In genomic region chr10:64409349-64409748, GRCh38 we compare ENCODE assay signal across 37 cellular contexts.
"Had no signal": no experiment of that assay in that cellular context is flagged by ENCODE, and none has a peak within 500 bp of the region (broad histone marks: within the 10 kb centered on the region; RNA-seq: fewer than 3 reads in every experiment).

No MANE protein-coding gene starts in this region.

- FAIRE-seq: astrocyte, TTC549 had no signal

- H3K9me3 Mint-ChIP-seq: activated B cell treated with CpG ODN at 0.5 μM for 24 hours; activated CD4-positive, alpha-beta memory T cell treated with anti-CD3 and anti-CD28 coated beads for 36 hours; activated CD4-positive, alpha-beta T cell treated with anti-CD3 and anti-CD28 coated beads, Interleukin-2, amount 10 ng/mL, durations not matched to agents 24 days and 14 days; activated naive CD8-positive, alpha-beta T cell treated with anti-CD3 and anti-CD28 coated beads for 36 hours; activated T-cell treated with anti-CD3 and anti-CD28 coated beads, Interleukin-2, amount 50 U/mL, for 4 hours; activated T-helper 1 cell treated with anti-CD3 and anti-CD28 coated beads, Interleukin-12 subunit alpha, Interleukin-12 subunit beta, Interleukin-2, Interleukin-4 antibody, amounts not matched to agents 30 ng/mL and 10 ng/mL and 1 ng/mL, durations not matched to agents 14 hours and 24 hours and 36 hours; T-helper 1 cell treated with Interleukin-12 subunit alpha and Interleukin-12 subunit beta and Interleukin-4 antibody, amounts not matched to agents 30 μg/mL and 1 μg/mL, for 36 hours had no signal

- H3K4me3 Mint-ChIP-seq: activated B cell treated with CpG ODN at 0.5 μM for 24 hours; activated CD4-positive, alpha-beta memory T cell treated with anti-CD3 and anti-CD28 coated beads for 36 hours; activated CD4-positive, alpha-beta T cell treated with anti-CD3 and anti-CD28 coated beads, Interleukin-2, amount 10 ng/mL, durations not matched to agents 24 days and 14 days; activated CD8-positive, alpha-beta T cell treated with anti-CD3 and anti-CD28 coated beads for 36 hours; activated naive CD4-positive, alpha-beta T cell treated with anti-CD3 and anti-CD28 coated beads for 36 hours; activated naive CD8-positive, alpha-beta T cell treated with anti-CD3 and anti-CD28 coated beads for 36 hours; activated T-cell treated with anti-CD3 and anti-CD28 coated beads, Interleukin-2, amount 50 U/mL, for 4 hours; activated T-cell treated with anti-CD3 and anti-CD28 coated beads, Interleukin-2, amount 50 U/mL, for 72 hours; activated T-helper 1 cell treated with anti-CD3 and anti-CD28 coated beads, Interleukin-12 subunit alpha, Interleukin-12 subunit beta, Interleukin-2, Interleukin-4 antibody, amounts not matched to agents 30 ng/mL and 10 ng/mL and 1 ng/mL, durations not matched to agents 14 hours and 24 hours and 36 hours; activated T-helper 17 cell treated with anti-CD3 and anti-CD28 coated beads, Interleukin-2, amount 50 U/mL, for 72 hours; T-helper 1 cell treated with Interleukin-12 subunit alpha and Interleukin-12 subunit beta and Interleukin-4 antibody, amounts not matched to agents 30 μg/mL and 1 μg/mL, for 36 hours; T-helper 2 cell treated with Interferon-gamma antibody and Interleukin-4, amounts not matched to agents 5 μg/mL and 100 μg/mL, for 36 hours had no signal

- ATAC-seq: activated CD8-positive, alpha-beta T cell treated with anti-CD3 and anti-CD28 coated beads for 36 hours; activated naive CD4-positive, alpha-beta T cell treated with anti-CD3 and anti-CD28 coated beads, Interleukin-2, amount 50 U/mL, for 72 hours; activated T-cell treated with anti-CD3 and anti-CD28 coated beads, Interleukin-2, amount 50 U/mL, for 4 hours; activated T-cell treated with anti-CD3 and anti-CD28 coated beads, Interleukin-2, amount 50 U/mL, for 72 hours; activated T-helper 17 cell treated with anti-CD3 and anti-CD28 coated beads, Interleukin-2, amount 50 U/mL, for 72 hours; body of pancreas had no signal

- H3K4me1 ChIP-seq: adrenal gland, body of pancreas, breast epithelium had no signal

- H3K9me3 ChIP-seq: adrenal gland, body of pancreas, breast epithelium had no signal

- H3K27ac Mint-ChIP-seq: activated B cell treated with CpG ODN at 0.5 μM for 24 hours; activated CD4-positive, alpha-beta memory T cell treated with anti-CD3 and anti-CD28 coated beads for 36 hours; activated CD4-positive, alpha-beta T cell treated with anti-CD3 and anti-CD28 coated beads, Interleukin-2, amount 10 ng/mL, durations not matched to agents 24 days and 14 days; activated CD8-positive, alpha-beta T cell treated with anti-CD3 and anti-CD28 coated beads for 36 hours; activated naive CD4-positive, alpha-beta T cell treated with anti-CD3 and anti-CD28 coated beads for 36 hours; activated naive CD4-positive, alpha-beta T cell treated with anti-CD3 and anti-CD28 coated beads, Interleukin-2, amount 50 U/mL, for 72 hours; activated naive CD8-positive, alpha-beta T cell treated with anti-CD3 and anti-CD28 coated beads for 36 hours; activated T-cell treated with anti-CD3 and anti-CD28 coated beads, Interleukin-2, amount 50 U/mL, for 72 hours; activated T-helper 1 cell treated with anti-CD3 and anti-CD28 coated beads, Interleukin-12 subunit alpha, Interleukin-12 subunit beta, Interleukin-2, Interleukin-4 antibody, amounts not matched to agents 30 ng/mL and 10 ng/mL and 1 ng/mL, durations not matched to agents 14 hours and 24 hours and 36 hours; activated T-helper 17 cell treated with anti-CD3 and anti-CD28 coated beads, Interleukin-2, amount 50 U/mL, for 72 hours; T-helper 1 cell treated with Interleukin-12 subunit alpha and Interleukin-12 subunit beta and Interleukin-4 antibody, amounts not matched to agents 30 μg/mL and 1 μg/mL, for 36 hours; T-helper 2 cell treated with Interferon-gamma antibody and Interleukin-4, amounts not matched to agents 5 μg/mL and 100 μg/mL, for 36 hours had no signal

- H3K36me3 Mint-ChIP-seq: activated CD4-positive, alpha-beta memory T cell treated with anti-CD3 and anti-CD28 coated beads for 36 hours; activated naive CD4-positive, alpha-beta T cell treated with anti-CD3 and anti-CD28 coated beads, Interleukin-2, amount 50 U/mL, for 72 hours; activated naive CD8-positive, alpha-beta T cell treated with anti-CD3 and anti-CD28 coated beads for 36 hours had no signal

- H3K27ac ChIP-seq: adrenal gland, body of pancreas, brain microvascular endothelial cell, breast epithelium, VCaP had no signal

- H3K36me3 ChIP-seq: adrenal gland, brain microvascular endothelial cell, breast epithelium had no signal

- H3K4me3 ChIP-seq: adrenal gland, body of pancreas, breast epithelium had no signal

- H3K27me3 Mint-ChIP-seq: activated B cell treated with CpG ODN at 0.5 μM for 24 hours; activated CD4-positive, alpha-beta memory T cell treated with anti-CD3 and anti-CD28 coated beads for 36 hours; activated CD4-positive, alpha-beta T cell treated with anti-CD3 and anti-CD28 coated beads, Interleukin-2, amount 10 ng/mL, durations not matched to agents 24 days and 14 days; activated CD8-positive, alpha-beta T cell treated with anti-CD3 and anti-CD28 coated beads for 36 hours; activated naive CD8-positive, alpha-beta T cell treated with anti-CD3 and anti-CD28 coated beads for 36 hours; activated T-helper 17 cell treated with anti-CD3 and anti-CD28 coated beads, Interleukin-2, amount 50 U/mL, for 72 hours had no signal

- H3K4me1 Mint-ChIP-seq: activated B cell treated with CpG ODN at 0.5 μM for 24 hours; activated CD4-positive, alpha-beta T cell treated with anti-CD3 and anti-CD28 coated beads, Interleukin-2, amount 10 ng/mL, durations not matched to agents 24 days and 14 days; activated naive CD8-positive, alpha-beta T cell treated with anti-CD3 and anti-CD28 coated beads for 36 hours; activated T-helper 17 cell treated with anti-CD3 and anti-CD28 coated beads, Interleukin-2, amount 50 U/mL, for 72 hours had no signal

- H3K27me3 ChIP-seq: adrenal gland, body of pancreas, brain microvascular endothelial cell, breast epithelium had no signal

- DNase-seq: activated B cell treated with CpG ODN at 0.5 μM for 24 hours; activated CD4-positive, alpha-beta memory T cell treated with anti-CD3 and anti-CD28 coated beads for 36 hours; activated CD4-positive, alpha-beta T cell treated with anti-CD3 and anti-CD28 coated beads for 4 hours; activated CD4-positive, alpha-beta T cell treated with anti-CD3 and anti-CD28 coated beads, Interleukin-2, amount 10 ng/mL, durations not matched to agents 24 days and 14 days; activated CD4-positive, alpha-beta T cell treated with anti-CD3 and anti-CD28 coated beads, Interleukin-2, amount 50 U/mL, for 1 hour; activated CD4-positive, alpha-beta T cell treated with anti-CD3 and anti-CD28 coated beads, Interleukin-2, amount 50 U/mL, for 4 hours; activated CD4-positive, CD25-positive, alpha-beta regulatory T cell treated with anti-CD3 and anti-CD28 coated beads, Interleukin-2, amount 50 U/mL, for 72 hours; activated CD8-positive, alpha-beta memory T cell treated with anti-CD3 and anti-CD28 coated beads, Interleukin-2, amount 50 U/mL, for 4 hours; activated CD8-positive, alpha-beta T cell treated with anti-CD3 and anti-CD28 coated beads for 36 hours; activated effector memory CD4-positive, alpha-beta T cell treated with anti-CD3 and anti-CD28 coated beads, Interleukin-2, amount 50 U/mL, for 16 hours; activated gamma-delta T cell treated with Interleukin-2 at 50 U/mL for 16 hours; activated naive CD4-positive, alpha-beta T cell; activated naive CD4-positive, alpha-beta T cell treated with anti-CD3 and anti-CD28 coated beads for 36 hours; activated naive CD4-positive, alpha-beta T cell treated with anti-CD3 and anti-CD28 coated beads, Interleukin-2, amount 50 U/mL, for 16 hours; activated naive CD8-positive, alpha-beta T cell treated with anti-CD3 and anti-CD28 coated beads for 36 hours; activated T-cell treated with anti-CD3 and anti-CD28 coated beads for 4 hours; activated T-cell treated with anti-CD3 and anti-CD28 coated beads, Interleukin-2, amount 50 U/mL, for 1 hour; activated T-cell treated with anti-CD3 and anti-CD28 coated beads, Interleukin-2, amount 50 U/mL, for 4 hours; activated T-cell treated with anti-CD3 and anti-CD28 coated beads, Interleukin-2, amount 50 U/mL, for 72 hours; adrenal gland; amniotic stem cell; aorta; body of pancreas; brain microvascular endothelial cell; central memory CD4-positive, alpha-beta T cell; T-helper 1 cell; T-helper 2 cell; T-helper 9 cell had no signal
